ENCODE assay signal across 17 cellular contexts in genomic region chrX:148517191-148517590, GRCh38. TPM values are rescaled to one million over a fixed set of nuclear protein-coding genes. Genes with fewer than 3 reads are reported as not detected.
A peak's percentile ranks its signal among the peaks of the same experiment; 100 is the strongest.
DNase-seq lines count a peak whose midpoint lies in the region; ATAC-seq, FAIRE-seq and TF ChIP-seq lines count a peak whose summit lies in the region.
"Had no signal": no experiment of that assay in that cellular context is flagged by ENCODE, and none has a peak within 500 bp of the region (broad histone marks: within the 10 kb centered on the region; RNA-seq: fewer than 3 reads in every experiment).

No MANE protein-coding gene starts in this region.

- 38 to 81% (median 50%) methylated on average over 2 of the region's 2 CpGs for WGBS in small intestine, 3 donors
- 57 to 60% methylated on average over 2 of the region's 2 CpGs for WGBS in body of pancreas, 2 donors

- H3K9ac ChIP-seq in astrocyte (ENCODE audit: low read length) = no peak overlapping the region

- no peak overlapping the region for H3K4me2 ChIP-seq in astrocyte (ENCODE audit: low read length)

- H3K4me3 ChIP-seq in NB4 (ENCODE audit: low read depth, low read length) (no peak overlapping the region), astrocyte (ENCODE audit: insufficient read depth, low read depth, low read length) (no peak overlapping the region), small intestine (ENCODE audit: low read depth in 1 of 2, low read length in 2 of 2) (no peak overlapping the region), body of pancreas (no peak overlapping the region)

- no peaks in the 10 kb centered on the region for H3K36me3 ChIP-seq in astrocyte (ENCODE audit: insufficient read depth, low read length)
- H3K36me3 ChIP-seq in small intestine (ENCODE audit: control insufficient read depth in 2 of 2, insufficient read depth in 2 of 2, low read length in 2 of 2) = no peaks in the 10 kb centered on the region
- H3K36me3 ChIP-seq in body of pancreas (replicated peaks in 1 of 2; ENCODE audit: insufficient read depth in 1 of 2, low read depth in 2 of 2) = no peaks in the 10 kb centered on the region

- TF ChIP-seq POLR2A in NB4 (IDR thresholded peaks at IDR 0.05; ENCODE audit: extremely low read depth, insufficient read length) = no peak
- no peak for TF ChIP-seq POLR2A in body of pancreas (IDR thresholded peaks at IDR 0.05)

- H3K27me3 ChIP-seq in astrocyte (ENCODE audit: insufficient read depth, low read length) (no peaks in the 10 kb centered on the region), small intestine (ENCODE audit: control insufficient read depth in 2 of 2, insufficient read depth in 2 of 2, low read length in 2 of 2) (no peaks in the 10 kb centered on the region), body of pancreas (no peaks in the 10 kb centered on the region)

- DNase-seq in DMS 273 (lab: John Stamatoyannopoulos, UW; ENCODE audit: unreplicated experiment) = peak; percentile 10
- no peak for DNase-seq in DMS 273 treated with DMSO at 0.1 percent for 48 hours (lab: John Stamatoyannopoulos, UW)
- DNase-seq in NB4 (ENCODE audit: low read depth) = peak; percentile 34
- DNase-seq in astrocyte (ENCODE audit: low read depth) = no peak
- DNase-seq in urothelium cell line (ENCODE audit: low spot score) = peak; percentile 1
- DNase-seq in small intestine = no peak
- DNase-seq in body of pancreas = no peak
- DNase-seq in activated CD4-positive, alpha-beta T cell treated with anti-CD3 and anti-CD28 coated beads, Interleukin-2, amount 50 U/mL, for 4 hours = no peak
- DNase-seq: NCI-H1105 treated with DMSO at 0.1 percent for 48 hours, NCI-H2029, NCI-H510A treated with DMSO at 0.1 percent for 48 hours, OCI-M1, T-cell had no signal

- H3K27me3 Mint-ChIP-seq in astrocyte (ENCODE audit: low read depth, unreplicated experiment) = no peaks in the 10 kb centered on the region

- H4K20me1 ChIP-seq in astrocyte (ENCODE audit: insufficient read depth, low read length) = no peaks in the 10 kb centered on the region

- H3K36me3 Mint-ChIP-seq in astrocyte (ENCODE audit: low read depth, unreplicated experiment) = no peaks in the 10 kb centered on the region
- H3K36me3 Mint-ChIP-seq: T-cell had no signal

- H3K9me3 Mint-ChIP-seq in astrocyte (ENCODE audit: unreplicated experiment) = no peaks in the 10 kb centered on the region
- H3K9me3 Mint-ChIP-seq: T-cell had no signal

- H3K27ac Mint-ChIP-seq in astrocyte (ENCODE audit: unreplicated experiment) = no peak overlapping the region
- H3K27ac Mint-ChIP-seq: T-cell had no signal

- TF ChIP-seq CTCF in NB4 (IDR thresholded peaks at IDR 0.05; ENCODE audit: low read depth, low read length) (no peak), astrocyte (IDR thresholded peaks at IDR 0.05; ENCODE audit: insufficient read depth, low read depth, low read length) (no peak), body of pancreas (IDR thresholded peaks at IDR 0.05) (no peak)

- H3K27ac ChIP-seq in astrocyte (ENCODE audit: low read depth, low read length) (no peak overlapping the region), small intestine (ENCODE audit: low read depth in 1 of 2, low read length in 1 of 2) (no peak overlapping the region), body of pancreas (no peak overlapping the region)
- H3K27ac ChIP-seq: 22Rv1, C4-2B had no signal

- no peaks in the 10 kb centered on the region for H3K79me2 ChIP-seq in astrocyte (ENCODE audit: insufficient read depth, low read length)

- H2AFZ ChIP-seq in astrocyte (ENCODE audit: low read depth, low read length) = no peak overlapping the region

- intact Hi-C loops in body of pancreas (cut with DNase I) = no loop called here

- H3K9me3 ChIP-seq in astrocyte (ENCODE audit: insufficient read depth, low read depth, low read length) (no peaks in the 10 kb centered on the region), small intestine (ENCODE audit: control insufficient read depth, low read depth) (no peaks in the 10 kb centered on the region), body of pancreas (no peaks in the 10 kb centered on the region)

- FAIRE-seq in astrocyte (lab: Jason Lieb, UNC) (peak; percentile 70), urothelium cell line (lab: Jason Lieb, UNC) (no peak), small intestine (lab: Jason Lieb, UNC) (no peak)
- FAIRE-seq: GM12891, HTR-8/SVneo had no signal

- no peaks in the 10 kb centered on the region for H3K4me1 ChIP-seq in astrocyte (ENCODE audit: insufficient read depth, low read length)
- H3K4me1 ChIP-seq in small intestine (ENCODE audit: control insufficient read depth in 2 of 2, insufficient read depth in 1 of 2, low read depth in 1 of 2, low read length in 1 of 2) = no peaks in the 10 kb centered on the region
- H3K4me1 ChIP-seq in body of pancreas = no peaks in the 10 kb centered on the region

- no peak for ATAC-seq in body of pancreas
- ATAC-seq: T-cell had no signal

- H3K4me1 Mint-ChIP-seq in astrocyte (ENCODE audit: low read depth, unreplicated experiment) = peaks cover 6% of the 10 kb centered on the region
- H3K4me1 Mint-ChIP-seq: T-cell had no signal

- no peak overlapping the region for H3K4me3 Mint-ChIP-seq in astrocyte (ENCODE audit: unreplicated experiment)
- H3K4me3 Mint-ChIP-seq: T-cell had no signal

RNA-seq across cellular contexts. Expression of gene AFF2, which starts 16.8 kb away (rescaled TPM):
- 8.3 and 8.9 TPM in 2 replicates for total RNA-seq in astrocyte
- polyA plus RNA-seq in small intestine = under 1 TPM in 1 of 3 donors, not detected in 2; 0.34 TPM
- 1 to 10 TPM in 1 of 2 donors, under 1 TPM in 1; 0.99 to 2.1 TPM for total RNA-seq in body of pancreas

Comparison
In these comparisons a context has a peak if more than half of its experiments do, and no peak if none do; other contexts are left out.
1. DNase-seq: peak in DMS 273 (single experiment), NB4 (single experiment) and urothelium cell line (single experiment); none in DMS 273 treated with DMSO at 0.1 percent for 48 hours (single experiment), astrocyte (single experiment), small intestine (single experiment), body of pancreas (0 of 4) and activated CD4-positive, alpha-beta T cell treated with anti-CD3 and anti-CD28 coated beads, Interleukin-2, amount 50 U/mL, for 4 hours (0 of 2).